Comparison of ENCODE assay signal across 16 cellular contexts in the genomic region with DNA sequence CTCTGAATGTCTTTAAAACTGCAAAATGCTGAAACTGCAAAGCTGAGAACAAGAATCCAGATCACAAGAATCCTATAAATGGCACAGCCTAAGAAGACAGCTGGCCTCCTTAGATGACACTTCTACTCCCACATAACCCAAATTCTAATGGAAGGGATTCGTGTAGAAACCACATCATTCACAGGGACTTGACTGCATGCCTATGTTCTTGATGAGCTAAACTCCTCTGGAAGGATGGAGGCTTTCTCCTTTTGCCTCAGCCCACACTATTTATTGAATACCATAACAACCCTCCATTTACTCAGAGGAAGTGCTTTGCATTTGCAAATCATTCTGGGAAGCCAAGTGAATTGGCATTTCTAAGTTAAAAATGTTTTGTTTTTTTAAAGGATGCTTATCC.
DNase-seq lines count a peak whose midpoint lies in the region; ATAC-seq and TF ChIP-seq lines count a peak whose summit lies in the region.
"Had no signal": no experiment of that assay in that cellular context is flagged by ENCODE, and none has a peak within 500 bp of the region (broad histone marks: within the 10 kb centered on the region; RNA-seq: fewer than 3 reads in every experiment).

No MANE protein-coding gene starts in this region.

- ATAC-seq in left lung: peak; percentile 50
- no peak for ATAC-seq in HG03095 (IDR thresholded peaks at IDR 0.05; ENCODE audit: unreplicated experiment)
- ATAC-seq: GM12878, K562 had no signal

- peak overlapping the region; percentile 37; the same call in 1 of the 2 replicates for H2AFZ ChIP-seq in OCI-LY7 (ENCODE audit: low read length)
- no peak overlapping the region for H2AFZ ChIP-seq in trophoblast cell (ENCODE audit: insufficient read depth, low read length, poor library complexity)
- H2AFZ ChIP-seq: GM23248 had no signal

- POLR2A ChIA-PET in OCI-LY7 (lab: Charles Lee): no interaction called here

- no peaks in the 10 kb centered on the region for H3K27me3 ChIP-seq in left lung
- H3K27me3 ChIP-seq in trophoblast cell (ENCODE audit: insufficient read depth, low read length): no peaks in the 10 kb centered on the region

- H3K9me2 ChIP-seq in OCI-LY7 (ENCODE audit: insufficient read depth, low read length): no peaks in the 10 kb centered on the region

- no peak overlapping the region for H4K8ac ChIP-seq in trophoblast cell (ENCODE audit: low read depth, low read length)

- CTCF ChIA-PET in OCI-LY7 (lab: Charles Lee; ENCODE audit: unreplicated experiment): no interaction called here

- no peak overlapping the region for H3K18ac ChIP-seq in trophoblast cell (ENCODE audit: low read length)

- peak overlapping the region; percentile 40 for H3K23ac ChIP-seq in trophoblast cell (ENCODE audit: low read length)

- H3K27ac ChIP-seq in OCI-LY7 (ENCODE audit: low read depth, low read length, poor library complexity, severe bottlenecking): no peak overlapping the region
- H3K27ac ChIP-seq in left lung: no peak overlapping the region
- H3K27ac ChIP-seq in trophoblast cell (ENCODE audit: low read depth, low read length): no peak overlapping the region
- H3K27ac ChIP-seq: GM23248 had no signal

- DNase-seq in OCI-LY7 (ENCODE audit: low spot score) (no peak), left lung (no peak), trophoblast cell (no peak), NCI-H1048 (lab: John Stamatoyannopoulos, UW) (no peak), NCI-H187 treated with DMSO at 0.1 percent for 48 hours (lab: John Stamatoyannopoulos, UW) (no peak)
- DNase-seq in stimulated activated naive CD4-positive, alpha-beta T cell treated with Interleukin-2 at 50 U/mL for 16 hours (lab: John Stamatoyannopoulos, UW): no peak
- DNase-seq: ACHN; C1 segment of cervical spinal cord; Calu3; CD4-positive, alpha-beta T cell; DMS 273 treated with DMSO at 0.1 percent for 48 hours; GM23248; H9 had no signal

- no peak overlapping the region for H4K91ac ChIP-seq in trophoblast cell (ENCODE audit: low read depth, low read length)

- no peak overlapping the region for H2BK5ac ChIP-seq in trophoblast cell (ENCODE audit: low read depth, low read length, poor library complexity)

- no peak overlapping the region for H3K4me2 ChIP-seq in OCI-LY7 (ENCODE audit: low read length)
- H3K4me2 ChIP-seq in trophoblast cell (ENCODE audit: low read length): no peak overlapping the region

- H3K36me3 ChIP-seq in OCI-LY7 (ENCODE audit: insufficient read depth, low read length) (no peaks in the 10 kb centered on the region), left lung (no peaks in the 10 kb centered on the region), trophoblast cell (ENCODE audit: control insufficient read depth in 1 of 2, insufficient read depth in 2 of 2, low read length in 2 of 2) (no peaks in the 10 kb centered on the region)

- H4K20me1 ChIP-seq in OCI-LY7 (ENCODE audit: insufficient read depth, low read length): no peaks in the 10 kb centered on the region

- BruUV-seq in OCI-LY7 (replicated peaks; lab: Mats Ljungman, UMichigan): no TSS peak

- no peaks in the 10 kb centered on the region for H3K9me3 ChIP-seq in OCI-LY7 (ENCODE audit: low read length)
- no peaks in the 10 kb centered on the region for H3K9me3 ChIP-seq in left lung
- H3K9me3 ChIP-seq in trophoblast cell (ENCODE audit: insufficient read depth, low read depth, low read length): no peaks in the 10 kb centered on the region

- no peak overlapping the region for H3K14ac ChIP-seq in trophoblast cell (ENCODE audit: low read length)

- H4K12ac ChIP-seq in trophoblast cell (ENCODE audit: low read depth, low read length): no peak overlapping the region

- no peak overlapping the region for H3K4me3 ChIP-seq in OCI-LY7 (ENCODE audit: low read depth, low read length, poor library complexity, severe bottlenecking)
- H3K4me3 ChIP-seq in left lung: no peak overlapping the region
- H3K4me3 ChIP-seq in trophoblast cell (ENCODE audit: low read depth, low read length): no peak overlapping the region
- H3K4me3 ChIP-seq: GM12878, GM23248, K562 had no signal

- intact Hi-C loops in OCI-LY7 (cut with micrococcal nuclease; ENCODE audit: unreplicated experiment) (no loop called here), left lung (cut with DNase I) (no loop called here)

- no CpG with 5 or more reads among the region's 1 CpG for WGBS in trophoblast cell (ENCODE audit: extremely low coverage, insufficient coverage, insufficient read length)

- H3K4me1 ChIP-seq in OCI-LY7 (ENCODE audit: insufficient read depth, low read length, poor library complexity, severe bottlenecking) (peaks cover 10% of the 10 kb centered on the region), left lung (no peaks in the 10 kb centered on the region), trophoblast cell (ENCODE audit: control insufficient read depth in 1 of 2, insufficient read depth in 2 of 2, low read length in 2 of 2) (peaks cover 0 to 3% of the 10 kb centered on the region in 2 experiments)

- H2BK12ac ChIP-seq in trophoblast cell (ENCODE audit: low read length): no peak overlapping the region

- H3K79me1 ChIP-seq in trophoblast cell (ENCODE audit: low read length): no peaks in the 10 kb centered on the region

- no peak overlapping the region for H2BK120ac ChIP-seq in trophoblast cell (ENCODE audit: insufficient read depth, low read length, poor library complexity)

- H2AK5ac ChIP-seq in trophoblast cell (ENCODE audit: low read length): no peak overlapping the region

- TF ChIP-seq CTCF in OCI-LY7 (conservative IDR thresholded peaks at IDR 0.05; ENCODE audit: low read length) (no peak), left lung (IDR thresholded peaks at IDR 0.05) (no peak)

- H3K4ac ChIP-seq in trophoblast cell (ENCODE audit: low read depth, low read length): no peak overlapping the region

- H3K9ac ChIP-seq in trophoblast cell (ENCODE audit: low read length): no peak overlapping the region
- H3K9ac ChIP-seq: GM23248 had no signal

- H3K79me2 ChIP-seq in OCI-LY7 (ENCODE audit: insufficient read depth, low read depth, low read length): no peaks in the 10 kb centered on the region
- H3K79me2 ChIP-seq in trophoblast cell (ENCODE audit: control insufficient read depth, insufficient read depth, low read length, poor library complexity): no peaks in the 10 kb centered on the region
